ENCODE assay signal across 18 cellular contexts in the genomic region with DNA sequence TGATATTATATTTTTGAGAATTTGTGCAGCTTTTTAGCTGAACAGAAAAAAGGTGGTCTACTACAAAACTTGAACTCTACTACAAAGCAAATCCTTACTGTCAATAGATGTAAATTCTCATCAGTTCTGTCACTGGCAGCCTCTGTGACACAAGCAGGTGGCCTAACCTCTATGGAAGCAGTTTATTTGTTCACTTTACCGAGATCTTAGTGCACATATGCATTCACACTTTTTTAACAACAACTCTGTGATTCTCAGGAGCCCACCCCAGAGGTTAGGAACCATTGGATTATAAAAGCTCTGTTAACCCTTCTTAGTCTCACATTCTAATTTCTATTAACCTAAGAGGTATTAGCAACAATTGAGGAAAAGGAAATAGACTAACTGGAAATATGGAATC.
DNase-seq lines count a peak whose midpoint lies in the region; ATAC-seq, FAIRE-seq and TF ChIP-seq lines count a peak whose summit lies in the region.
"Had no signal": no experiment of that assay in that cellular context is flagged by ENCODE, and none has a peak within 500 bp of the region (broad histone marks: within the 10 kb centered on the region; RNA-seq: fewer than 3 reads in every experiment).

No MANE protein-coding gene starts in this region.

- no peaks in the 10 kb centered on the region for H3K36me3 Mint-ChIP-seq in activated T-helper 17 cell treated with anti-CD3 and anti-CD28 coated beads, Interleukin-2, amount 50 U/mL, for 72 hours (ENCODE audit: low read depth)
- H3K36me3 Mint-ChIP-seq: CD14-positive monocyte had no signal

- peak overlapping the region; percentile 8 for H3K27ac Mint-ChIP-seq in activated T-helper 17 cell treated with anti-CD3 and anti-CD28 coated beads, Interleukin-2, amount 50 U/mL, for 72 hours
- H3K27ac Mint-ChIP-seq: CD14-positive monocyte had no signal

- DNase-seq in G401 (ENCODE audit: low spot score) (peak; percentile 34), GM19239 (ENCODE audit: insufficient read length, low spot score) (no peak), NCI-H446 treated with DMSO at 0.1 percent for 48 hours (lab: John Stamatoyannopoulos, UW) (peak; percentile 54), cardiac septum (ENCODE audit: low spot score) (no peak), left lobe of liver (ENCODE audit: low spot score) (no peak)
- DNase-seq in effector CD8-positive, alpha-beta T cell (lab: John Stamatoyannopoulos, UW): no peak
- DNase-seq: AML-193; DMS79 treated with DMSO at 0.1 percent for 48 hours; KBM-7; NCI-H1417 treated with DMSO at 0.1 percent for 48 hours; NCI-H2029 treated with DMSO at 0.1 percent for 48 hours; NCI-H524; NK-92 treated with Interleukin-12 subunit alpha and Interleukin-12 subunit beta, amount 100 ng/mL, for 24 hours; SW 1271 had no signal

- H3K4me1 Mint-ChIP-seq in activated T-helper 17 cell treated with anti-CD3 and anti-CD28 coated beads, Interleukin-2, amount 50 U/mL, for 72 hours: peaks cover 5% of the 10 kb centered on the region
- H3K4me1 Mint-ChIP-seq: CD14-positive monocyte had no signal

- H3K9me3 Mint-ChIP-seq in activated T-helper 17 cell treated with anti-CD3 and anti-CD28 coated beads, Interleukin-2, amount 50 U/mL, for 72 hours: peaks cover 3% of the 10 kb centered on the region

- in situ Hi-C loops in G401 (cut with HindIII; ENCODE audit: low sequenced_read_pairs): no loop called here

- H3K27me3 Mint-ChIP-seq in activated T-helper 17 cell treated with anti-CD3 and anti-CD28 coated beads, Interleukin-2, amount 50 U/mL, for 72 hours: no peaks in the 10 kb centered on the region

- ATAC-seq in activated T-helper 17 cell treated with anti-CD3 and anti-CD28 coated beads, Interleukin-2, amount 50 U/mL, for 72 hours (replicated peaks): no peak
- ATAC-seq in SK-N-SH treated with all-trans-retinoic acid at 6 μM for 48 hours: no peak
- ATAC-seq in left lobe of liver: no peak
- ATAC-seq: Right ventricle myocardium inferior had no signal

- intact Hi-C loops in cardiac septum (cut with DNase I): no loop called here

- FAIRE-seq in GM19239 (lab: Jason Lieb, UNC): peak; percentile 18

- no peak overlapping the region for H3K4me3 Mint-ChIP-seq in activated T-helper 17 cell treated with anti-CD3 and anti-CD28 coated beads, Interleukin-2, amount 50 U/mL, for 72 hours
- H3K4me3 Mint-ChIP-seq: CD14-positive monocyte had no signal

TF ChIP-seq in SK-N-SH treated with all-trans-retinoic acid at 6 μM for 48 hours, 23 proteins besides CTCF, POLR2A, EP300 and RAD21:
- no peak for TF ChIP-seq TSHZ2 (CRISPR knock-in tag; IDR thresholded peaks at IDR 0.05)
- TF ChIP-seq ZNF70 (CRISPR knock-in tag; IDR thresholded peaks at IDR 0.05): no peak
- no peak for TF ChIP-seq RARB (CRISPR knock-in tag; IDR thresholded peaks at IDR 0.05)
- TF ChIP-seq, protein P1, sequence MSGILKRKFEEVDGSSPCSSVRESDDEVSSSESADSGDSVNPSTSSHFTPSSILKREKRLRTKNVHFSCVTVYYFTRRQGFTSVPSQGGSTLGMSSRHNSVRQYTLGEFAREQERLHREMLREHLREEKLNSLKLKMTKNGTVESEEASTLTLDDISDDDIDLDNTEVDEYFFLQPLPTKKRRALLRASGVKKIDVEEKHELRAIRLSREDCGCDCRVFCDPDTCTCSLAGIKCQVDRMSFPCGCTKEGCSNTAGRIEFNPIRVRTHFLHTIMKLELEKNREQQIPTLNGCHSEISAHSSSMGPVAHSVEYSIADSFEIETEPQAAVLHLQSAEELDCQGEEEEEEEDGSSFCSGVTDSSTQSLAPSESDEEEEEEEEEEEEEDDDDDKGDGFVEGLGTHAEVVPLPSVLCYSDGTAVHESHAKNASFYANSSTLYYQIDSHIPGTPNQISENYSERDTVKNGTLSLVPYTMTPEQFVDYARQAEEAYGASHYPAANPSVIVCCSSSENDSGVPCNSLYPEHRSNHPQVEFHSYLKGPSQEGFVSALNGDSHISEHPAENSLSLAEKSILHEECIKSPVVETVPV (CRISPR knock-in tag; IDR thresholded peaks at IDR 0.05): no peak
- no peak for TF ChIP-seq CREB5 (CRISPR knock-in tag; IDR thresholded peaks at IDR 0.05; ENCODE audit: low read depth)
- TF ChIP-seq SNAI2 (CRISPR knock-in tag; IDR thresholded peaks at IDR 0.05): no peak
- TF ChIP-seq ARNTL (CRISPR knock-in tag; IDR thresholded peaks at IDR 0.05; ENCODE audit: borderline replicate concordance, low read depth): no peak
- no peak for TF ChIP-seq ESRRG (CRISPR knock-in tag; IDR thresholded peaks at IDR 0.05)
- no peak for TF ChIP-seq TCF4 (CRISPR knock-in tag; IDR thresholded peaks at IDR 0.05; ENCODE audit: borderline replicate concordance)

Comparison
In these comparisons a context has a peak if more than half of its experiments do, and no peak if none do; other contexts are left out.
1. DNase-seq: peak in G401 (single experiment) and NCI-H446 treated with DMSO at 0.1 percent for 48 hours (single experiment); none in GM19239 (single experiment), cardiac septum (single experiment), effector CD8-positive, alpha-beta T cell (single experiment) and left lobe of liver (single experiment).